9 cellular contexts compared by ENCODE assay signal in the genomic region with DNA sequence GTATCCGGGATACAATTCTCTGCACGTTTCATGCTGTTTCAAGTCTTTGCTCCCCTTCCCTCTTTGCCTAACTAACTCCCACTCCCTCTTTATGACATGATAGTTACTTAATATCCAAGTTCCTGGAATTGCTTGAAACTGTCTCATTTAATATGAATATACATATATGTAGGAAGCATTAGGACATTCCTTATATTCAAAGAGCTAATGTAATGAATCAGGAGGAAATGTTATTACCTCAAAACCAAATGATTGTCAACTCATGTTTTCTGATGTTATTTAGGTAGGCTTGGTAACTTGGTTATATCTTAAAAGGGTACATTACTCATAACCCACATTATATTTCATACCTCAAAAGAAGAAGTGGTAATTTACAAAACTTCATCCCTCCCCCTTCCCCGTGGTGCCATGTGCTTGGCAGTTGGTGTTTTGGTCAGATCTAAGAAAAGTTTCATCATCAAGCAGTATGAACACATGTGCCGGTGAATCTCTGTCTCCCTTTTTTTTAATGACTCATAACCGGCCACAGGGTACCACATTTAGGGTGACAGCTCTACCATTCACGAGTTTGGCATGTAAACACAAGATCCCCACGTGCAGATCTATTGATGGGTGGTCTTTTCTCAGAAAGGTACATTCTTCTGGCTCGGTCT.
DNase-seq lines count a peak whose midpoint lies in the region; ATAC-seq and TF ChIP-seq lines count a peak whose summit lies in the region.
"Had no signal": no experiment of that assay in that cellular context is flagged by ENCODE, and none has a peak within 500 bp of the region (broad histone marks: within the 10 kb centered on the region; RNA-seq: fewer than 3 reads in every experiment).

No MANE protein-coding gene starts in this region.

- H3K27ac ChIP-seq in OCI-LY3 (ENCODE audit: low read length): peak overlapping the region; percentile 56
- no peak overlapping the region for H3K27ac ChIP-seq in coronary artery
- H3K27ac ChIP-seq: VCaP had no signal

- peak overlapping the region; percentile 19 for H3K9ac ChIP-seq in OCI-LY3 (ENCODE audit: low read length)

- peaks cover 18% of the 10 kb centered on the region for H3K4me1 ChIP-seq in OCI-LY3 (ENCODE audit: low read length)

- peak overlapping the region; percentile 49; the same call in 1 of the 2 replicates for H2AFZ ChIP-seq in OCI-LY3 (ENCODE audit: low read depth, low read length)

- H3K4me3 ChIP-seq in OCI-LY3 (ENCODE audit: low read length) (peak overlapping the region; percentile 70), coronary artery (no peak overlapping the region)

- TF ChIP-seq CTCF in OCI-LY3 (IDR thresholded peaks at IDR 0.05; ENCODE audit: low read depth, low read length) (no peak), coronary artery (IDR thresholded peaks at IDR 0.05) (no peak)

- ATAC-seq in GM18508 (IDR thresholded peaks at IDR 0.05; ENCODE audit: insufficient read depth, unreplicated experiment) (peak; percentile 74), HG02763 (IDR thresholded peaks at IDR 0.05; ENCODE audit: unreplicated experiment) (peak; percentile 75)

- no peaks in the 10 kb centered on the region for H3K79me2 ChIP-seq in OCI-LY3 (ENCODE audit: low read length)

- peak; percentile 65 for DNase-seq in activated naive CD4-positive, alpha-beta T cell treated with anti-CD3 and anti-CD28 coated beads, Interleukin-2, amount 50 U/mL, for 16 hours
- peak; percentile 47 to 54 (median 52) for DNase-seq in stimulated activated CD4-positive, alpha-beta T cell treated with anti-CD3 and anti-CD28 coated beads, Interleukin-12 subunit alpha, Interleukin-12 subunit beta, amount 100 ng/mL, for 48 hours (ENCODE audit: low read depth in 2 of 3, low spot score in 1 of 3)
- no peak for DNase-seq in coronary artery (ENCODE audit: low spot score)
- no peak for DNase-seq in NCI-H2171 (lab: John Stamatoyannopoulos, UW)
- DNase-seq in OCI-M2 (lab: John Stamatoyannopoulos, UW; ENCODE audit: unreplicated experiment): no peak

- peak overlapping the region; percentile 78 for H3K4me2 ChIP-seq in OCI-LY3 (ENCODE audit: low read length)

- no peaks in the 10 kb centered on the region for H3K9me3 ChIP-seq in OCI-LY3 (ENCODE audit: insufficient read depth, low read length)

- H3K27me3 ChIP-seq in OCI-LY3 (ENCODE audit: low read depth, low read length): no peaks in the 10 kb centered on the region

- no peaks in the 10 kb centered on the region for H4K20me1 ChIP-seq in OCI-LY3 (ENCODE audit: insufficient read depth, low read length)

- no peaks in the 10 kb centered on the region for H3K36me3 ChIP-seq in OCI-LY3 (replicated peaks; ENCODE audit: low read depth, low read length)

Comparison
In these comparisons a context has a peak if more than half of its experiments do, and no peak if none do; other contexts are left out.
1. DNase-seq: peak in activated naive CD4-positive, alpha-beta T cell treated with anti-CD3 and anti-CD28 coated beads, Interleukin-2, amount 50 U/mL, for 16 hours (single experiment) and stimulated activated CD4-positive, alpha-beta T cell treated with anti-CD3 and anti-CD28 coated beads, Interleukin-12 subunit alpha, Interleukin-12 subunit beta, amount 100 ng/mL, for 48 hours (3 of 3); none in coronary artery (single experiment), NCI-H2171 (single experiment) and OCI-M2 (single experiment).